9 cellular contexts compared by ENCODE assay signal in the genomic region with DNA sequence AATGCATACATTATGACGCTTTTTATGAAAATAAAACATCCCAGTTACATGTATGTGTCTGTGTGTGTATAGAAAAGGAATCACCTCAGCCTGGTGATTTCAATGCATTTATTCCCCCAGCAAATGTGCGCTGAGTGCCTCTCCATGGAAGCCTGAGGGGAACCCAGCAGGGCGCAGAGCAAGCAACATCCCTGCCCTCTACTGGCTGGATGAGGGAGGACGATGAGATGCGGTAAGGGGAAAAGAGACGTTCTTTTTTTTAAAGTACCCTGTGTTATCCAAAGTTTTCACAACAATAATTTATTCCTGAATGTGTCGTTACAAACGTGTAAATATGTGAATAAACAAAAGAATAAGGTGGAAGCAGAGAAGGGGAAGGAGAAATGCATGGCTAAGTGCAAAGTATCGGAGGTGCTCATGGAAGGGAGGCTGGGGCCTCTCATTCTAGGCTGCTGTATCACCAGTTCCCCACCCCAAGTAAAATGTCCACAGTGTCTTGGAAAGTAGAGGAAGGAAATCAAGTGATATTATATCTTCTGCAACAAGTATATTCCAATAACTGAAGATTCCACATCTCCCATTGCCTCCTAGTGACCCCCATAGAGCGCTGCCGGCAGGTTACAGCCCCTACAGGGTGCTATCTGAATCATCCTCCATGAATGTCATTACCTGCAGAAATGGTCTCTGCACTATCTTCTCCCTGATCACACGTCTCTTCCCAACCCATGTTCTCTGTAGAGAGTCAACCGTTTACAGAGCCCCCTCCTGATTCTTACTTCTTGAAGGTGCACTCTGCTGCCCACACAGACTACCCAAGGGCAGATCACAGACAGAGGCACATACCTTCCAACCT. TPM values are rescaled to one million over a fixed set of nuclear protein-coding genes. Genes with fewer than 3 reads are reported as not detected.
DNase-seq lines count a peak whose midpoint lies in the region; ATAC-seq and TF ChIP-seq lines count a peak whose summit lies in the region.
"Had no signal": no experiment of that assay in that cellular context is flagged by ENCODE, and none has a peak within 500 bp of the region (broad histone marks: within the 10 kb centered on the region; RNA-seq: fewer than 3 reads in every experiment).

No MANE protein-coding gene starts in this region.

- no peaks in the 10 kb centered on the region for H3K27me3 ChIP-seq in SK-N-SH (ENCODE audit: insufficient read depth)

- no peaks in the 10 kb centered on the region for H3K4me1 ChIP-seq in SK-N-SH (ENCODE audit: control insufficient read depth in 1 of 2, insufficient read depth in 2 of 2, low read depth in 1 of 2, low read length in 1 of 2)

- no peak overlapping the region for H3K9ac ChIP-seq in SK-N-SH

- no peak overlapping the region for H2AFZ ChIP-seq in SK-N-SH (ENCODE audit: low read depth)

- no peaks in the 10 kb centered on the region for H3K36me3 ChIP-seq in SK-N-SH (replicated peaks in 1 of 2; ENCODE audit: control insufficient read depth in 1 of 2, insufficient read depth in 2 of 2, low read length in 1 of 2)

- no peaks in the 10 kb centered on the region for H3K36me3 Mint-ChIP-seq in progenitor cell of endocrine pancreas (ENCODE audit: insufficient read depth)

- H3K4me3 ChIP-seq in SK-N-SH (ENCODE audit: low read depth in 2 of 2, low read length in 1 of 2) (no peak overlapping the region; a peak in 1 of 4 replicates), fibroblast of mammary gland (ENCODE audit: control insufficient read depth, low read depth, low read length) (no peak overlapping the region)

- TF ChIP-seq CTCF in 22Rv1 (IDR thresholded peaks at IDR 0.05) (peak; percentile 90), SK-N-SH (IDR thresholded peaks at IDR 0.05) (peak; percentile 71), fibroblast of mammary gland (conservative IDR thresholded peaks at IDR 0.05; ENCODE audit: control insufficient read depth, insufficient read depth, low read depth, low read length) (peak; percentile 95), progenitor cell of endocrine pancreas (IDR thresholded peaks at IDR 0.05; ENCODE audit: unreplicated experiment) (peak; percentile 75)

- peak; percentile 55 for DNase-seq in ELF-1 (ENCODE audit: low read depth, low spot score)
- DNase-seq in SK-N-SH: peak; percentile 67
- peak; percentile 45 for DNase-seq in fibroblast of mammary gland (ENCODE audit: low read depth)
- DNase-seq in progenitor cell of endocrine pancreas (ENCODE audit: low spot score, unreplicated experiment): peak; percentile 17
- no peak for DNase-seq in posterior vena cava (ENCODE audit: low spot score)

- no peaks in the 10 kb centered on the region for H3K9me3 Mint-ChIP-seq in progenitor cell of endocrine pancreas (ENCODE audit: low read depth)
- H3K9me3 Mint-ChIP-seq: dendritic cell treated with granulocyte-macrophage colony-stimulating factor and Interleukin-4, amounts not matched to agents 40 ng/mL and 50 ng/mL, for 4 days had no signal

- H3K4me2 ChIP-seq in SK-N-SH: no peak overlapping the region

- H4K20me1 ChIP-seq in SK-N-SH (ENCODE audit: insufficient read depth): no peaks in the 10 kb centered on the region

- POLR2A ChIA-PET in SK-N-SH (lab: Yijun Ruan, JAX): no interaction called here

- no peaks in the 10 kb centered on the region for H3K79me2 ChIP-seq in SK-N-SH (ENCODE audit: insufficient read depth)

- no peak overlapping the region for H3K27ac Mint-ChIP-seq in progenitor cell of endocrine pancreas
- H3K27ac Mint-ChIP-seq: dendritic cell treated with granulocyte-macrophage colony-stimulating factor and Interleukin-4, amounts not matched to agents 40 ng/mL and 50 ng/mL, for 4 days had no signal

- H3K4me1 Mint-ChIP-seq in progenitor cell of endocrine pancreas (ENCODE audit: low read depth): peaks cover 6% of the 10 kb centered on the region

- peak; percentile 71 for ATAC-seq in HG02973 (IDR thresholded peaks at IDR 0.05; ENCODE audit: unreplicated experiment)
- ATAC-seq in GM19397 (IDR thresholded peaks at IDR 0.05; ENCODE audit: unreplicated experiment): no peak

- H3K27ac ChIP-seq in 22Rv1 (no peak overlapping the region), SK-N-SH (ENCODE audit: low read depth in 2 of 2, low read length in 1 of 2) (0 out of 4 replicates have a peak overlapping the region, but pooled peaks of 1 of the 2 experiments have one; percentile 31)

- CTCF ChIA-PET in SK-N-SH (lab: Yijun Ruan, JAX): interaction anchor here (0.7 to 1.5 kb wide), 6 partner anchors 12 to 397 kb away, joined by 3 to 4 read pairs (median 4); no protein-coding TSS in a partner anchor

- peaks cover 36% of the 10 kb centered on the region for H3K27me3 Mint-ChIP-seq in progenitor cell of endocrine pancreas
- H3K27me3 Mint-ChIP-seq: dendritic cell treated with granulocyte-macrophage colony-stimulating factor and Interleukin-4, amounts not matched to agents 40 ng/mL and 50 ng/mL, for 4 days had no signal

- 58% methylated on average over 13 of the region's 13 CpGs for WGBS in SK-N-SH (ENCODE audit: low lambda C conversion rate)

- H3F3A ChIP-seq in SK-N-SH (replicated peaks; ENCODE audit: insufficient read depth): peaks cover 17% of the 10 kb centered on the region

- intact Hi-C loops in posterior vena cava (cut with DNase I): no loop called here

- no peak for TF ChIP-seq EP300 in SK-N-SH (IDR thresholded peaks at IDR 0.05; ENCODE audit: borderline replicate concordance in 1 of 2, low read depth in 1 of 2, low read length in 1 of 2)

- no peaks in the 10 kb centered on the region for H3K9me3 ChIP-seq in SK-N-SH

- no peaks in the 10 kb centered on the region for H3K9me2 ChIP-seq in SK-N-SH

- TF ChIP-seq RAD21 in SK-N-SH (IDR thresholded peaks at IDR 0.05; ENCODE audit: low read length): peak; percentile 54

- H3K4me3 Mint-ChIP-seq in progenitor cell of endocrine pancreas (ENCODE audit: low read depth): no peak overlapping the region
- H3K4me3 Mint-ChIP-seq: dendritic cell treated with granulocyte-macrophage colony-stimulating factor and Interleukin-4, amounts not matched to agents 40 ng/mL and 50 ng/mL, for 4 days had no signal

TF ChIP-seq in SK-N-SH, 30 proteins besides CTCF, POLR2A, EP300 and RAD21:
- TF ChIP-seq EZH2phosphoT487 (IDR thresholded peaks at IDR 0.05; ENCODE audit: borderline replicate concordance, low read depth) (no peak), SMC3 (IDR thresholded peaks at IDR 0.05; ENCODE audit: low read depth, low read length) (peak; percentile 29; the same call in 1 of the 2 replicates)

RNA-seq across cellular contexts. Expression of gene ABLIM3, which starts 13.0 kb away (rescaled TPM):
- polyA plus RNA-seq in SK-N-SH (2012; rRNA removed): 5.2 and 5.9 TPM in 2 replicates
- polyA plus RNA-seq in SK-N-SH (2012; cell fraction: cytosol; rRNA removed): 3.8 and 4.6 TPM in 2 replicates
- polyA plus RNA-seq in SK-N-SH (2012; cell fraction: nucleus; rRNA removed): 13.9 and 14.0 TPM in 2 replicates
- total RNA-seq in progenitor cell of endocrine pancreas (0.27 and 0.48 TPM in 2 replicates), posterior vena cava (10 to 100 TPM; 31.4 to 45.4 TPM)

Comparison
In these comparisons a context has a peak if more than half of its experiments do, and no peak if none do; other contexts are left out.
1. RNA of gene ABLIM3, which starts 13.0 kb away (total RNA-seq): 31.4 to 45.4 TPM in posterior vena cava; 0.27 to 0.48 TPM in progenitor cell of endocrine pancreas; every median in the first group is over 10 times any median in the second.
2. Peak in every context shown above with its lines, with median percentiles within 50 percentile points of each other: CTCF ChIP-seq.